ENCODE assay signal across 16 cellular contexts in genomic region chr6:3664641-3665041, GRCh38.
DNase-seq lines count a peak whose midpoint lies in the region; ATAC-seq and TF ChIP-seq lines count a peak whose summit lies in the region.
"Had no signal": no experiment of that assay in that cellular context is flagged by ENCODE, and none has a peak within 500 bp of the region (broad histone marks: within the 10 kb centered on the region; RNA-seq: fewer than 3 reads in every experiment).

No MANE protein-coding gene starts in this region.

- ATAC-seq in GM21360 (IDR thresholded peaks at IDR 0.05; ENCODE audit: unreplicated experiment) = no peak
- ATAC-seq: GM12878, left lobe of liver had no signal

- H3K23ac ChIP-seq in neuronal stem cell (ENCODE audit: low read depth, low read length, poor library complexity) = no peak overlapping the region

- H3F3A ChIP-seq in SK-N-SH (replicated peaks; ENCODE audit: insufficient read depth) = no peaks in the 10 kb centered on the region

- no peaks in the 10 kb centered on the region for H3K9me2 ChIP-seq in SK-N-SH

- TF ChIP-seq RAD21 in SK-N-SH (IDR thresholded peaks at IDR 0.05; ENCODE audit: low read length) = no peak

- H4K8ac ChIP-seq in neuronal stem cell (ENCODE audit: low read depth, low read length) = no peak overlapping the region

- H3K27ac ChIP-seq in neuronal stem cell (replicated peaks; ENCODE audit: low read length) = no peak overlapping the region
- no peak overlapping the region for H3K27ac ChIP-seq in SK-N-SH (ENCODE audit: low read depth in 2 of 2, low read length in 1 of 2)
- H3K27ac ChIP-seq: GM23248 had no signal

- POLR2A ChIA-PET in SK-N-SH (lab: Yijun Ruan, JAX) = no interaction called here

- TF ChIP-seq EP300 in SK-N-SH (IDR thresholded peaks at IDR 0.05; ENCODE audit: borderline replicate concordance in 1 of 2, low read depth in 1 of 2, low read length in 1 of 2) = no peak

- H2AFZ ChIP-seq in neuronal stem cell (ENCODE audit: low read length) = peak overlapping the region; percentile 60
- no peak overlapping the region for H2AFZ ChIP-seq in SK-N-SH (ENCODE audit: low read depth)
- H2AFZ ChIP-seq: GM23248 had no signal

- H4K91ac ChIP-seq in neuronal stem cell (ENCODE audit: low read depth, low read length, poor library complexity) = no peak overlapping the region

- no peaks in the 10 kb centered on the region for H3K27me3 ChIP-seq in neuronal stem cell (ENCODE audit: control insufficient read depth in 3 of 3, insufficient read depth in 3 of 3, low read depth in 1 of 3, low read length in 3 of 3)
- no peaks in the 10 kb centered on the region; the same call in 1 of the 2 replicates for H3K27me3 ChIP-seq in SK-N-SH (ENCODE audit: insufficient read depth)

- H3K9me3 ChIP-seq in neuronal stem cell (replicated peaks in 1 of 2; ENCODE audit: control insufficient read depth in 2 of 2, insufficient read depth in 1 of 2, low read depth in 1 of 2, low read length in 2 of 2) (peaks cover 0 to 9% of the 10 kb centered on the region in 2 donors), SK-N-SH (peaks cover 4% of the 10 kb centered on the region; the same call in 1 of the 2 replicates)

- TF ChIP-seq CTCF in AG10803 (conservative IDR thresholded peaks at IDR 0.05; ENCODE audit: low read length) (no peak), SK-N-SH (IDR thresholded peaks at IDR 0.05) (no peak)

- H2BK5ac ChIP-seq in neuronal stem cell (ENCODE audit: low read length) = no peak overlapping the region

- H2BK15ac ChIP-seq in neuronal stem cell (ENCODE audit: low read length) = no peak overlapping the region

- no CpG with 5 or more reads among the region's 8 CpGs for WGBS in neuronal stem cell (ENCODE audit: extremely low coverage in 2 of 2, insufficient read length in 2 of 2, insufficient replicate concordance in 1 of 2), 2 donors
- WGBS in SK-N-SH (ENCODE audit: low lambda C conversion rate) = 44% methylated on average over 8 of the region's 8 CpGs

- CTCF ChIA-PET in SK-N-SH (lab: Yijun Ruan, JAX) = no interaction called here

- H3K36me3 ChIP-seq in neuronal stem cell (replicated peaks in 1 of 2; ENCODE audit: control insufficient read depth in 2 of 2, insufficient read depth in 2 of 2, low read length in 2 of 2) (no peaks in the 10 kb centered on the region), SK-N-SH (replicated peaks in 1 of 2; ENCODE audit: control insufficient read depth in 1 of 2, insufficient read depth in 2 of 2, low read length in 1 of 2) (no peaks in the 10 kb centered on the region)

- H2BK120ac ChIP-seq in neuronal stem cell (ENCODE audit: low read depth, low read length) = no peak overlapping the region

- no peak overlapping the region for H3K4me2 ChIP-seq in neuronal stem cell (ENCODE audit: insufficient read depth, low read length, poor library complexity, severe bottlenecking)
- no peak overlapping the region for H3K4me2 ChIP-seq in SK-N-SH

- peaks cover 2 to 5% of the 10 kb centered on the region in 2 donors for H3K4me1 ChIP-seq in neuronal stem cell (ENCODE audit: control insufficient read depth in 2 of 2, insufficient read depth in 1 of 2, low read depth in 1 of 2, low read length in 2 of 2)
- no peaks in the 10 kb centered on the region; a peak in 1 of 4 replicates for H3K4me1 ChIP-seq in SK-N-SH (ENCODE audit: control insufficient read depth in 1 of 2, insufficient read depth in 2 of 2, low read depth in 1 of 2, low read length in 1 of 2)

- H3K79me2 ChIP-seq in SK-N-SH (ENCODE audit: insufficient read depth) = no peaks in the 10 kb centered on the region

- H3K18ac ChIP-seq in neuronal stem cell (ENCODE audit: low read length) = no peak overlapping the region

- no peak overlapping the region for H3K14ac ChIP-seq in neuronal stem cell (ENCODE audit: low read length)

- no peak overlapping the region for H2BK12ac ChIP-seq in neuronal stem cell (ENCODE audit: low read length)

- H4K20me1 ChIP-seq in SK-N-SH (ENCODE audit: insufficient read depth) = no peaks in the 10 kb centered on the region

- no peak overlapping the region for H3K4ac ChIP-seq in neuronal stem cell (ENCODE audit: low read length)

- no peaks in the 10 kb centered on the region for H3K79me1 ChIP-seq in neuronal stem cell (ENCODE audit: low read depth, low read length)

- H3K4me3 ChIP-seq in AG10803 (ENCODE audit: low read length) = no peak overlapping the region
- no peak overlapping the region for H3K4me3 ChIP-seq in neuronal stem cell (ENCODE audit: low read length in 2 of 2)
- H3K4me3 ChIP-seq in SK-N-SH (ENCODE audit: low read depth in 2 of 2, low read length in 1 of 2) = no peak overlapping the region
- H3K4me3 ChIP-seq: GM12878, GM23248 had no signal

- DNase-seq in AG10803 (ENCODE audit: low read depth) (peak; percentile 47), NCI-H460 (ENCODE audit: extremely low read depth, low read depth) (peak; percentile 24), fibroblast of gingiva (ENCODE audit: low read depth) (peak; percentile 5), neuronal stem cell (ENCODE audit: low spot score) (no peak), nucleus accumbens (lab: John Stamatoyannopoulos, UW) (no peak), NCI-H2171 treated with DMSO at 0.1 percent for 48 hours (lab: John Stamatoyannopoulos, UW) (no peak), SK-N-SH (no peak)
- DNase-seq: activated naive CD8-positive, alpha-beta T cell treated with anti-CD3 and anti-CD28 coated beads, Interleukin-2, amount 10 ng/mL, durations not matched to agents 7 days and 5 days; activated T-cell treated with anti-CD3 and anti-CD28 coated beads for 4 hours; cortex of kidney; DMS79; foreskin fibroblast; GM23248 had no signal

- H3K9ac ChIP-seq in neuronal stem cell (ENCODE audit: low read depth, low read length, poor library complexity) (no peak overlapping the region), SK-N-SH (no peak overlapping the region)
- H3K9ac ChIP-seq: GM23248 had no signal

- H2AK5ac ChIP-seq in neuronal stem cell (ENCODE audit: low read depth, low read length) = no peak overlapping the region

TF ChIP-seq in SK-N-SH, 30 proteins besides CTCF, POLR2A, EP300 and RAD21:
- TF ChIP-seq USF1 (IDR thresholded peaks at IDR 0.05; ENCODE audit: borderline replicate concordance, low read depth) = no peak
- no peak for TF ChIP-seq REST (IDR thresholded peaks at IDR 0.05; ENCODE audit: low read depth, low read length)
- TF ChIP-seq TEAD4 (IDR thresholded peaks at IDR 0.05; ENCODE audit: borderline replicate concordance, insufficient read depth) = no peak
- no peak for TF ChIP-seq RFX5 (IDR thresholded peaks at IDR 0.05; ENCODE audit: low read length)
- no peak for TF ChIP-seq NFIC (IDR thresholded peaks at IDR 0.05; ENCODE audit: borderline replicate concordance)
- no peak for TF ChIP-seq CHD2 (IDR thresholded peaks at IDR 0.05; ENCODE audit: low read length, partially characterized antibody)
- no peak for TF ChIP-seq RXRA (IDR thresholded peaks at IDR 0.05; ENCODE audit: borderline replicate concordance, low read depth)
- TF ChIP-seq SIN3A (IDR thresholded peaks at IDR 0.05; ENCODE audit: borderline replicate concordance, low read depth, low read length) = no peak
- no peak for TF ChIP-seq IRF3 (IDR thresholded peaks at IDR 0.05; ENCODE audit: low read depth, low read length)
- no peak for TF ChIP-seq POLR2AphosphoS5 (IDR thresholded peaks at IDR 0.05; ENCODE audit: low read depth, low read length)
- TF ChIP-seq MAX (IDR thresholded peaks at IDR 0.05; ENCODE audit: low read depth) = no peak
- no peak for TF ChIP-seq RCOR1 (IDR thresholded peaks at IDR 0.05; ENCODE audit: low read length)
- TF ChIP-seq GATA2 (CRISPR knock-in tag; IDR thresholded peaks at IDR 0.05) = no peak
TF ChIP-seq in SK-N-SH: peak in this region for 0.

Comparison
In these comparisons a context has a peak if more than half of its experiments do, and no peak if none do; other contexts are left out.
1. DNase-seq: peak in AG10803 (single experiment), NCI-H460 (single experiment) and fibroblast of gingiva (single experiment); none in neuronal stem cell (single experiment), nucleus accumbens (0 of 56), NCI-H2171 treated with DMSO at 0.1 percent for 48 hours (single experiment) and SK-N-SH (single experiment).